ENCODE assay signal across 12 cellular contexts in the genomic region with DNA sequence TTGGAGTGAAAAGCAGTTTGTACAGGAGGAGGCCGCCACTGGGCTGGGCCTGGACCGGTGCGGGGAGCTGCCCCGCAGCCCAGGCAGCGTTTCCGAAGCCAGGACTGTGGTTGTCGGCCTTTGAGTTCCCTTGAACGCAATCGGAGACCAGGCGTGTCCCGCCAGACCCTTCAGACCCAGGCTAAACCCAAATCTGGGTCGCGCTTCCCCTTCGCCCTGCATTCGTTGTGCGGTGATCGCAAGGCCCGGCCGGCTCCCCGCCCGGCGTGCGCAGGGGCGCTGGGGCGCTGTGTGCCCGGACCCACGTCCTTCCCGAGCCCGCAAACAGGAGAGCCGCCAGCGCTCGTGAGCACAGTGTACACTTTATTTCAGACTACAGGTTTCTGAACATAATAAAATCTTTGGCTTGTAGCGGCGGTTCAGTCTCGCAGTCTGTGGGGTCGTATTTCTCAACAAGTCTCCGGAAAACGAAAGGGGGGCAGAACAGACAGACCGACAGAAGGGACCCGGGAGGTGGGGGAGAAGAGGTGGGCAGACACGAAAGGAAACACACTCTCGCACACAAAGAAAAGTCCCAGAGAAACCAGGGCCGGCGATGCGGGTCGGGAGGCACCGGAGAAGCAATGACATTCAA. TPM values are rescaled to one million over a fixed set of nuclear protein-coding genes. Genes with fewer than 3 reads are reported as not detected.
DNase-seq lines count a peak whose midpoint lies in the region; ATAC-seq and TF ChIP-seq lines count a peak whose summit lies in the region.
"Had no signal": no experiment of that assay in that cellular context is flagged by ENCODE, and none has a peak within 500 bp of the region (broad histone marks: within the 10 kb centered on the region; RNA-seq: fewer than 3 reads in every experiment).

No MANE protein-coding gene starts in this region.

- H3K9me3 ChIP-seq in iPS-15b (ENCODE audit: control insufficient read depth, insufficient read depth, low read length) = no peaks in the 10 kb centered on the region

- peaks cover 96% of the 10 kb centered on the region for H3K27me3 ChIP-seq in iPS-15b (ENCODE audit: control insufficient read depth, insufficient read depth, low read length)

- no peaks in the 10 kb centered on the region for H3K36me3 Mint-ChIP-seq in activated B cell treated with CpG ODN at 0.5 μM for 24 hours (ENCODE audit: low read depth)

- H3K4me1 ChIP-seq in iPS-15b (ENCODE audit: control insufficient read depth, insufficient read depth, low read length) = peaks cover 13% of the 10 kb centered on the region

- H3K4me3 ChIP-seq in iPS-15b (ENCODE audit: low read depth, low read length) (peak overlapping the region; percentile 26), skeletal muscle cell (ENCODE audit: low read depth, low read length) (peak overlapping the region; percentile 63)

- no peak overlapping the region for H3K9ac ChIP-seq in iPS-15b (ENCODE audit: low read depth, low read length)

- POLR2A ChIA-PET in activated B cell treated with CpG ODN at 0.5 μM for 24 hours (lab: Charles Lee) = no interaction called here

- H3K4me3 Mint-ChIP-seq in activated B cell treated with CpG ODN at 0.5 μM for 24 hours = peak overlapping the region; percentile 79

- DNase-seq in NCI-H510A treated with DMSO at 0.1 percent for 48 hours (lab: John Stamatoyannopoulos, UW) (peak; percentile 13), NCI-H510A (lab: John Stamatoyannopoulos, UW) (no peak), activated B cell treated with CpG ODN at 0.5 μM for 24 hours (no peak), skeletal muscle cell (ENCODE audit: low read depth) (no peak), NCI-H1417 treated with DMSO at 0.1 percent for 48 hours (lab: John Stamatoyannopoulos, UW) (no peak), NCI-H1436 treated with DMSO at 0.1 percent for 48 hours (lab: John Stamatoyannopoulos, UW) (no peak)
- DNase-seq in NK-92 treated with Interleukin-12 subunit alpha and Interleukin-12 subunit beta, amount 100 ng/mL, for 24 hours (lab: John Stamatoyannopoulos, UW) = no peak
- DNase-seq: 8988T; activated CD4-positive, CD25-positive, alpha-beta regulatory T cell treated with anti-CD3 and anti-CD28 coated beads, Interleukin-2, amount 50 U/mL, for 72 hours; cerebellar nuclear complex; MM.1S had no signal

- no peak overlapping the region for H3K27ac Mint-ChIP-seq in activated B cell treated with CpG ODN at 0.5 μM for 24 hours

- no peaks in the 10 kb centered on the region for H3K9me3 Mint-ChIP-seq in activated B cell treated with CpG ODN at 0.5 μM for 24 hours

- no peaks in the 10 kb centered on the region for H3K36me3 ChIP-seq in iPS-15b (ENCODE audit: control insufficient read depth, insufficient read depth, low read length)

- no peak for TF ChIP-seq CTCF in activated B cell treated with CpG ODN at 0.5 μM for 24 hours (IDR thresholded peaks at IDR 0.05)

- CTCF ChIA-PET in activated B cell treated with CpG ODN at 0.5 μM for 24 hours (lab: Charles Lee) = no interaction called here

- no peak for ATAC-seq in activated B cell treated with CpG ODN at 0.5 μM for 24 hours (ENCODE audit: low read depth)

- peaks cover 29% of the 10 kb centered on the region for H3K4me1 Mint-ChIP-seq in activated B cell treated with CpG ODN at 0.5 μM for 24 hours

- peaks cover 76% of the 10 kb centered on the region for H3K27me3 Mint-ChIP-seq in activated B cell treated with CpG ODN at 0.5 μM for 24 hours

- intact Hi-C loops in activated B cell treated with CpG ODN at 0.5 μM for 24 hours (cut with micrococcal nuclease) = loop anchor here (2.0 kb wide), 1 partner anchor 17 kb away; no protein-coding TSS in a partner anchor

RNA-seq across cellular contexts. Expression of a gene that starts 5.5 kb away (rescaled TPM):
- total RNA-seq in activated B cell treated with CpG ODN at 0.5 μM for 24 hours = not detected in 2 replicates
